20 cellular contexts compared by ENCODE assay signal in genomic region chr11:96159968-96160367, GRCh38.
DNase-seq lines count a peak whose midpoint lies in the region; ATAC-seq and TF ChIP-seq lines count a peak whose summit lies in the region.
"Had no signal": no experiment of that assay in that cellular context is flagged by ENCODE, and none has a peak within 500 bp of the region (broad histone marks: within the 10 kb centered on the region; RNA-seq: fewer than 3 reads in every experiment).

No MANE protein-coding gene starts in this region.

- no TSS peak for BruUV-seq in IMR-90 (replicated peaks; lab: Mats Ljungman, UMichigan)

- POLR2A ChIA-PET in IMR-90 (lab: Charles Lee; ENCODE audit: unreplicated experiment), result no interaction called here

- TF ChIP-seq RAD21 in IMR-90 (IDR thresholded peaks at IDR 0.05; ENCODE audit: low read length), result no peak

- H3K27ac Mint-ChIP-seq in activated naive CD4-positive, alpha-beta T cell treated with anti-CD3 and anti-CD28 coated beads, Interleukin-2, amount 50 U/mL, for 72 hours, result peak overlapping the region; percentile 35 to 44
- H3K27ac Mint-ChIP-seq in activated naive CD4-positive, alpha-beta T cell treated with anti-CD3 and anti-CD28 coated beads, Interleukin-2, amount 10 ng/mL, durations not matched to agents 7 days and 5 days, result no peak overlapping the region

- H3K9me3 ChIP-seq in IMR-90 (ENCODE audit: control insufficient read depth, insufficient read depth, low read length) (no peaks in the 10 kb centered on the region), tibial artery (no peaks in the 10 kb centered on the region), right cardiac atrium (ENCODE audit: control insufficient read depth, low read length) (no peaks in the 10 kb centered on the region)
- H3K9me3 ChIP-seq: A549 had no signal

- H3K27me3 Mint-ChIP-seq in activated naive CD4-positive, alpha-beta T cell treated with anti-CD3 and anti-CD28 coated beads, Interleukin-2, amount 10 ng/mL, durations not matched to agents 7 days and 5 days, result no peaks in the 10 kb centered on the region

- H3K14ac ChIP-seq in IMR-90 (replicated peaks; ENCODE audit: low read depth, low read length), result no peak overlapping the region; the same call in 1 of the 2 replicates

- no peak overlapping the region for H2BK20ac ChIP-seq in IMR-90 (ENCODE audit: low read depth, low read length)

- H4K8ac ChIP-seq in IMR-90 (ENCODE audit: low read depth in 2 of 2, low read length in 2 of 2), result peak overlapping the region in 1 of 2 experiments; percentile 25; a peak in 1 of 4 replicates
- no peak overlapping the region for H4K8ac ChIP-seq in mesendoderm (ENCODE audit: low read depth, low read length)

- dilution Hi-C loops in IMR-90 (cut with HindIII; ENCODE audit: low sequenced_read_pairs, unreplicated experiment), result no loop called here

- 100% methylated on average over 2 of the region's 6 CpGs; no CpG with 5 or more reads in 1 of the 2 experiments for WGBS in IMR-90 (ENCODE audit: extremely low coverage in 2 of 2, insufficient read length in 1 of 2), 2 experiments
- no CpG with 5 or more reads among the region's 6 CpGs for WGBS in mesendoderm (ENCODE audit: extremely low coverage, insufficient coverage, low lambda C conversion rate)
- WGBS in right cardiac atrium, result 64% methylated on average over 6 of the region's 6 CpGs

- H3K27ac ChIP-seq in IMR-90 (ENCODE audit: insufficient read depth, low read length) (no peak overlapping the region), mesendoderm (ENCODE audit: low read depth, low read length) (no peak overlapping the region), tibial artery (peak overlapping the region; percentile 35 to 59), right cardiac atrium (ENCODE audit: low read length) (no peak overlapping the region)
- H3K27ac ChIP-seq: HL-60, SK-N-MC had no signal

- H2BK5ac ChIP-seq in IMR-90 (ENCODE audit: low read depth, low read length, poor library complexity, severe bottlenecking), result peak overlapping the region; percentile 42
- H2BK5ac ChIP-seq in mesendoderm (ENCODE audit: low read length), result no peak overlapping the region

- no peaks in the 10 kb centered on the region for H4K20me1 ChIP-seq in IMR-90 (ENCODE audit: insufficient read depth, low read length)

- H2BK15ac ChIP-seq in IMR-90 (ENCODE audit: low read depth, low read length) (no peak overlapping the region), mesendoderm (replicated peaks; ENCODE audit: low read depth) (no peak overlapping the region)

- no peak overlapping the region for H2AK9ac ChIP-seq in IMR-90 (replicated peaks; ENCODE audit: low read depth, low read length, poor library complexity)

- in situ Hi-C loops in IMR-90 (cut with MboI; ENCODE audit: low sequenced_read_pairs), result loop anchor here (5.0 kb wide), 1 partner anchor 182 kb away; the partner anchor contains the start of gene MAML2

- H3K79me1 ChIP-seq in IMR-90 (ENCODE audit: low read depth in 1 of 2, low read length in 2 of 2), result peaks cover 18 to 58% of the 10 kb centered on the region in 2 experiments
- H3K79me1 ChIP-seq in mesendoderm (ENCODE audit: low read length), result no peaks in the 10 kb centered on the region

- H3K18ac ChIP-seq in IMR-90 (ENCODE audit: low read depth, low read length) (no peak overlapping the region), mesendoderm (ENCODE audit: low read length) (no peak overlapping the region)

- peak overlapping the region; percentile 8; the same call in 1 of the 2 replicates for H3K4ac ChIP-seq in IMR-90 (ENCODE audit: low read depth, low read length)
- H3K4ac ChIP-seq in mesendoderm (ENCODE audit: low read depth, low read length), result no peak overlapping the region

- H3K79me2 ChIP-seq in mesendoderm (ENCODE audit: control insufficient read depth, insufficient read depth, low read length), result no peaks in the 10 kb centered on the region

- H3K9ac ChIP-seq in IMR-90 (ENCODE audit: low read depth, low read length) (no peak overlapping the region), mesendoderm (ENCODE audit: low read length) (no peak overlapping the region)

- H3K4me1 ChIP-seq in IMR-90 (ENCODE audit: control insufficient read depth, insufficient read depth, low read length), result peaks cover 23% of the 10 kb centered on the region
- peaks cover 7% of the 10 kb centered on the region for H3K4me1 ChIP-seq in mesendoderm (ENCODE audit: control insufficient read depth, low read depth, low read length)
- peaks cover 0 to 78% (median 60%) of the 10 kb centered on the region in 4 donors for H3K4me1 ChIP-seq in tibial artery
- peaks cover 17% of the 10 kb centered on the region for H3K4me1 ChIP-seq in right cardiac atrium (ENCODE audit: control insufficient read depth, insufficient read depth, low read length)

- no peak overlapping the region for H4K91ac ChIP-seq in IMR-90 (ENCODE audit: insufficient read depth, low read depth, low read length)

- H2AFZ ChIP-seq in IMR-90 (replicated peaks; ENCODE audit: low read length, poor library complexity), result no peak overlapping the region

- TF ChIP-seq CTCF in IMR-90 (conservative IDR thresholded peaks at IDR 0.05; ENCODE audit: low read depth, low read length), result no peak
- TF ChIP-seq CTCF in tibial artery (IDR thresholded peaks at IDR 0.05), result no peak

- peaks cover 6 to 8% of the 10 kb centered on the region in 2 donors for H3K36me3 Mint-ChIP-seq in activated naive CD4-positive, alpha-beta T cell treated with anti-CD3 and anti-CD28 coated beads, Interleukin-2, amount 50 U/mL, for 72 hours
- H3K36me3 Mint-ChIP-seq in activated naive CD4-positive, alpha-beta T cell treated with anti-CD3 and anti-CD28 coated beads, Interleukin-2, amount 10 ng/mL, durations not matched to agents 7 days and 5 days, result peaks cover 12% of the 10 kb centered on the region
- H3K36me3 Mint-ChIP-seq: CD14-positive monocyte had no signal

- H3K4me2 ChIP-seq in IMR-90 (ENCODE audit: low read depth, low read length) (no peak overlapping the region), mesendoderm (ENCODE audit: low read length) (no peak overlapping the region)
- H3K4me2 ChIP-seq: A549 had no signal

- H3K9me3 Mint-ChIP-seq in activated naive CD4-positive, alpha-beta T cell treated with anti-CD3 and anti-CD28 coated beads, Interleukin-2, amount 50 U/mL, for 72 hours, result no peaks in the 10 kb centered on the region
- no peaks in the 10 kb centered on the region for H3K9me3 Mint-ChIP-seq in activated naive CD4-positive, alpha-beta T cell treated with anti-CD3 and anti-CD28 coated beads, Interleukin-2, amount 10 ng/mL, durations not matched to agents 7 days and 5 days

- no peak overlapping the region for H2AK5ac ChIP-seq in IMR-90 (ENCODE audit: low read depth, low read length)
- no peak overlapping the region for H2AK5ac ChIP-seq in mesendoderm (ENCODE audit: low read length)

- H2BK120ac ChIP-seq in IMR-90 (ENCODE audit: low read depth, low read length) (peak overlapping the region; percentile 11; the same call in 1 of the 2 replicates), mesendoderm (ENCODE audit: low read depth, low read length) (no peak overlapping the region)

- intact Hi-C loops in IMR-90 (cut with micrococcal nuclease), result loop anchor here (5.0 kb wide), 1 partner anchor 368 kb away; the partner anchor contains the start of gene CEP57
- intact Hi-C loops in tibial artery (cut with DNase I; ENCODE audit: low total_unique reads), result loop anchor here (10.0 kb wide), 1 partner anchor 105 kb away; no protein-coding TSS in a partner anchor
- intact Hi-C loops in right cardiac atrium (cut with DNase I), result no loop called here

- H3K23ac ChIP-seq in IMR-90 (ENCODE audit: low read depth, low read length) (no peak overlapping the region), mesendoderm (ENCODE audit: low read length) (no peak overlapping the region)

- no peak overlapping the region for H3K56ac ChIP-seq in IMR-90 (ENCODE audit: extremely low read depth, insufficient read depth, low read length)
- no peak overlapping the region for H3K56ac ChIP-seq in mesendoderm (ENCODE audit: low read length)

- H4K5ac ChIP-seq in IMR-90 (ENCODE audit: low read depth, low read length) (no peak overlapping the region), mesendoderm (ENCODE audit: low read length) (no peak overlapping the region)

- no peaks in the 10 kb centered on the region for H3K27me3 ChIP-seq in IMR-90 (ENCODE audit: control insufficient read depth, insufficient read depth, low read length)
- no peaks in the 10 kb centered on the region for H3K27me3 ChIP-seq in mesendoderm (ENCODE audit: insufficient read depth, low read length, poor library complexity)
- no peaks in the 10 kb centered on the region for H3K27me3 ChIP-seq in tibial artery
- no peaks in the 10 kb centered on the region for H3K27me3 ChIP-seq in right cardiac atrium (ENCODE audit: control insufficient read depth, insufficient read depth)

- H3K9me1 ChIP-seq in IMR-90 (ENCODE audit: insufficient read depth, low read length), result peaks cover 12% of the 10 kb centered on the region

- no peak overlapping the region for H3K4me3 Mint-ChIP-seq in activated naive CD4-positive, alpha-beta T cell treated with anti-CD3 and anti-CD28 coated beads, Interleukin-2, amount 10 ng/mL, durations not matched to agents 7 days and 5 days
- H3K4me3 Mint-ChIP-seq: CD14-positive monocyte had no signal

- H3K4me3 ChIP-seq in IMR-90 (ENCODE audit: insufficient read depth, low read depth, low read length) (no peak overlapping the region), mesendoderm (ENCODE audit: low read length) (no peak overlapping the region), tibial artery (no peak overlapping the region), right cardiac atrium (ENCODE audit: low read length) (no peak overlapping the region)
- H3K4me3 ChIP-seq: A549, SK-N-MC had no signal

- DNase-seq in activated naive CD4-positive, alpha-beta T cell treated with anti-CD3 and anti-CD28 coated beads, Interleukin-2, amount 50 U/mL, for 72 hours (ENCODE audit: low spot score in 2 of 2), result no peak
- no peak for DNase-seq in activated naive CD4-positive, alpha-beta T cell treated with anti-CD3 and anti-CD28 coated beads, Interleukin-2, amount 10 ng/mL, durations not matched to agents 7 days and 5 days
- DNase-seq in IMR-90, result no peak
- DNase-seq in mesendoderm, result peak; percentile 44
- no peak for DNase-seq in tibial artery
- no peak for DNase-seq in right cardiac atrium
- DNase-seq in SHP77 (lab: John Stamatoyannopoulos, UW), result no peak
- DNase-seq: AML-193, Calu3, DMS53, H7, NCI-H1417 treated with DMSO at 0.1 percent for 48 hours, NCI-H2029, NCI-H2171 treated with DMSO at 0.1 percent for 48 hours, NCI-H524 had no signal

- TF ChIP-seq POLR2A in IMR-90 (IDR thresholded peaks at IDR 0.05; ENCODE audit: low read depth, low read length), result no peak

- peaks cover 35% of the 10 kb centered on the region for H3K4me1 Mint-ChIP-seq in activated naive CD4-positive, alpha-beta T cell treated with anti-CD3 and anti-CD28 coated beads, Interleukin-2, amount 10 ng/mL, durations not matched to agents 7 days and 5 days

- no peak for ATAC-seq in activated naive CD4-positive, alpha-beta T cell treated with anti-CD3 and anti-CD28 coated beads, Interleukin-2, amount 50 U/mL, for 72 hours
- ATAC-seq in IMR-90 (ENCODE audit: low read depth), result no peak
- no peak for ATAC-seq in right cardiac atrium
- ATAC-seq in HG03378 (IDR thresholded peaks at IDR 0.05; ENCODE audit: unreplicated experiment), result no peak
- ATAC-seq: A549 had no signal

- H3K36me3 ChIP-seq in IMR-90 (ENCODE audit: control insufficient read depth, insufficient read depth, low read length), result no peaks in the 10 kb centered on the region
- no peaks in the 10 kb centered on the region for H3K36me3 ChIP-seq in mesendoderm (ENCODE audit: control insufficient read depth, insufficient read depth, low read length)
- no peaks in the 10 kb centered on the region for H3K36me3 ChIP-seq in tibial artery

- CTCF ChIA-PET in activated naive CD4-positive, alpha-beta T cell treated with anti-CD3 and anti-CD28 coated beads, Interleukin-2, amount 10 ng/mL, durations not matched to agents 7 days and 5 days (lab: Charles Lee), result no interaction called here
- CTCF ChIA-PET in IMR-90 (lab: Yijun Ruan, JAX), result no interaction called here

Comparison
In these comparisons a context has a peak if more than half of its experiments do, and no peak if none do; other contexts are left out.
1. H3K27ac ChIP-seq: peak in tibial artery (2 of 2); none in IMR-90 (single experiment), mesendoderm (single experiment) and right cardiac atrium (single experiment).
2. intact Hi-C loops: an anchor here in IMR-90 (5.0 kb wide) and tibial artery (10.0 kb wide); none called in right cardiac atrium.